9 cellular contexts compared by ENCODE assay signal in the genomic region with DNA sequence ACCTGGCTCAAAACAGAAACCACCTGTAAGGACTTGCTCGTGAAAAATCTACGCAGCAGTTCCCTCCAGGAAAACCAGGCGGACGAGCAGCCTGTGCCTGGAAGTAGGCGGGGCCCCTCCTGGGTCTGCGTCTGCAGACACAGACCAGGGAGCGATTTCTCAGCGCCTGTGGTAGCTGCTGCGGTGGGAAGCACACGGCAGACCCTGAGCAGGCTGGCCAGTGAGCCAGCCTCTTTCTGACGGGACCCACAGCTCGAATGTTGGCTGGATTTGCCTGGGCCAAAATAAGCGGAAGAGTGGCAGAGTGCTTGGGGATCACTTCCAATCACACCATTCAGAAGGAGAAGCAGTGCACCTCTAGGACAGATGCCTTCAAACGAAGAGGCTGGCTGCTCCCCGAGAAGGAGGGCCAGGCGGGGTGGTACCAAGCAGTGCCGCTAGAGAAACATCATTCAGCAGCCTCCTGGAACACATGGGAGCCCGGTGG.
DNase-seq lines count a peak whose midpoint lies in the region; ATAC-seq and TF ChIP-seq lines count a peak whose summit lies in the region.
"Had no signal": no experiment of that assay in that cellular context is flagged by ENCODE, and none has a peak within 500 bp of the region (broad histone marks: within the 10 kb centered on the region; RNA-seq: fewer than 3 reads in every experiment).

No MANE protein-coding gene starts in this region.

- no peaks in the 10 kb centered on the region for H3K9me2 ChIP-seq in GM23338 (ENCODE audit: insufficient read depth)

- H3K27ac Mint-ChIP-seq in GM23338 (peak overlapping the region; percentile 42), MCF 10A (ENCODE audit: low read depth, unreplicated experiment) (no peak overlapping the region)
- H3K27ac Mint-ChIP-seq: natural killer cell treated with Interleukin-12 subunit alpha and Interleukin-12 subunit beta and Interleukin-15 and Interleukin-18, amount 100 ng/mL, for 72 hours had no signal

- no peak overlapping the region for H3K4me3 Mint-ChIP-seq in GM23338
- peak overlapping the region; percentile 20 for H3K4me3 Mint-ChIP-seq in MCF 10A (ENCODE audit: unreplicated experiment)
- H3K4me3 Mint-ChIP-seq: natural killer cell treated with Interleukin-12 subunit alpha and Interleukin-12 subunit beta and Interleukin-15 and Interleukin-18, amount 100 ng/mL, for 72 hours had no signal

- H3K36me3 Mint-ChIP-seq in GM23338 (ENCODE audit: low read depth) = no peaks in the 10 kb centered on the region; the same call in 2 of the 3 replicates
- H3K36me3 Mint-ChIP-seq in MCF 10A (ENCODE audit: insufficient read depth, unreplicated experiment) = peaks cover 23% of the 10 kb centered on the region
- H3K36me3 Mint-ChIP-seq: natural killer cell treated with Interleukin-12 subunit alpha and Interleukin-12 subunit beta and Interleukin-15 and Interleukin-18, amount 100 ng/mL, for 72 hours had no signal

- H3K4me1 ChIP-seq in GM23338 (ENCODE audit: insufficient read depth) = no peaks in the 10 kb centered on the region

- H4K20me1 ChIP-seq in GM23338 (replicated peaks; ENCODE audit: insufficient read depth) = no peaks in the 10 kb centered on the region

- POLR2A ChIA-PET in MCF 10A (lab: Yijun Ruan, JAX) = interaction anchor here (0.7 to 1.6 kb wide), 2 partner anchors 16 to 542 kb away, joined by 3 to 4 read pairs; no protein-coding TSS in a partner anchor

- intact Hi-C loops in MCF 10A (cut with micrococcal nuclease) = no loop called here

- no peaks in the 10 kb centered on the region for H3F3A ChIP-seq in GM23338 (replicated peaks; ENCODE audit: low read depth)

- no peak for TF ChIP-seq CTCF in GM23338 (conservative IDR thresholded peaks at IDR 0.05; ENCODE audit: low read depth in 2 of 2)
- no peak for TF ChIP-seq CTCF in MCF 10A (IDR thresholded peaks at IDR 0.05; ENCODE audit: unreplicated experiment)
- TF ChIP-seq CTCF in retinal pigment epithelial cell (conservative IDR thresholded peaks at IDR 0.05; ENCODE audit: low read depth, low read length) = no peak

- H3K27ac ChIP-seq in GM23338 (ENCODE audit: low read depth) = no peak overlapping the region

- DNase-seq in GM23338 (ENCODE audit: low spot score) (peak; percentile 87), MCF 10A (ENCODE audit: unreplicated experiment) (no peak), iPS DF 4.7 (ENCODE audit: extremely low read depth, low spot score) (peak; percentile 14), retinal pigment epithelial cell (ENCODE audit: low read depth) (no peak), SHP77 treated with DMSO at 0.1 percent for 48 hours (lab: John Stamatoyannopoulos, UW) (no peak)
- no peak for DNase-seq in stimulated activated naive CD4-positive, alpha-beta T cell (lab: John Stamatoyannopoulos, UW)

- H3K27me3 Mint-ChIP-seq in GM23338 (ENCODE audit: insufficient read depth, low read depth, poor library complexity) = no peaks in the 10 kb centered on the region
- no peaks in the 10 kb centered on the region for H3K27me3 Mint-ChIP-seq in MCF 10A (ENCODE audit: insufficient read depth, unreplicated experiment)
- H3K27me3 Mint-ChIP-seq: natural killer cell treated with Interleukin-12 subunit alpha and Interleukin-12 subunit beta and Interleukin-15 and Interleukin-18, amount 100 ng/mL, for 72 hours had no signal

- no peak overlapping the region for H3K4me2 ChIP-seq in GM23338

- no peaks in the 10 kb centered on the region for H3K79me2 ChIP-seq in GM23338 (replicated peaks; ENCODE audit: insufficient read depth)

- H3K4me1 Mint-ChIP-seq in GM23338 = peaks cover 24% of the 10 kb centered on the region
- H3K4me1 Mint-ChIP-seq in MCF 10A (ENCODE audit: insufficient read depth, unreplicated experiment) = peaks cover 9% of the 10 kb centered on the region

- no peaks in the 10 kb centered on the region for H3K27me3 ChIP-seq in GM23338 (ENCODE audit: insufficient read depth)

- H2AFZ ChIP-seq in GM23338 = no peak overlapping the region

- peak; percentile 89 for ATAC-seq in GM23338
- no peak for ATAC-seq in GM21723 (IDR thresholded peaks at IDR 0.05; ENCODE audit: unreplicated experiment)
- ATAC-seq in HG03095 (IDR thresholded peaks at IDR 0.05; ENCODE audit: unreplicated experiment) = no peak

- no peaks in the 10 kb centered on the region for H3K36me3 ChIP-seq in GM23338 (ENCODE audit: insufficient read depth)

- no peaks in the 10 kb centered on the region for H3K9me3 Mint-ChIP-seq in GM23338
- H3K9me3 Mint-ChIP-seq in MCF 10A (ENCODE audit: unreplicated experiment) = no peaks in the 10 kb centered on the region
- H3K9me3 Mint-ChIP-seq: natural killer cell treated with Interleukin-12 subunit alpha and Interleukin-12 subunit beta and Interleukin-15 and Interleukin-18, amount 100 ng/mL, for 72 hours had no signal

- H3K4me3 ChIP-seq in GM23338 = no peak overlapping the region
- H3K4me3 ChIP-seq in retinal pigment epithelial cell (ENCODE audit: low read length) = peak overlapping the region; percentile 25

- CTCF ChIA-PET in MCF 10A (lab: Yijun Ruan, JAX) = interaction anchor here (0.6 to 0.7 kb wide), 3 partner anchors 10 to 172 kb away, joined by 3 to 4 read pairs (median 3); no protein-coding TSS in a partner anchor

- BruUV-seq in MCF 10A (replicated peaks; lab: Mats Ljungman, UMichigan) = no TSS peak

TF ChIP-seq in GM23338, 12 proteins besides CTCF, POLR2A, EP300 and RAD21 (continues in another document):
- TF ChIP-seq STAT1 (IDR thresholded peaks at IDR 0.05; ENCODE audit: unreplicated experiment) (no peak), NANOG (IDR thresholded peaks at IDR 0.05; ENCODE audit: borderline replicate concordance) (no peak), JUNB (IDR thresholded peaks at IDR 0.05; ENCODE audit: unreplicated experiment) (no peak), EZH2 (IDR thresholded peaks at IDR 0.05; ENCODE audit: low read depth, unreplicated experiment) (no peak), ZNF114 (CRISPR knock-in tag; IDR thresholded peaks at IDR 0.05) (no peak), ZNF331 (CRISPR knock-in tag; IDR thresholded peaks at IDR 0.05; ENCODE audit: low read depth) (no peak), EZH2phosphoT487 (IDR thresholded peaks at IDR 0.05; ENCODE audit: unreplicated experiment) (no peak)
- TF ChIP-seq, protein P1, sequence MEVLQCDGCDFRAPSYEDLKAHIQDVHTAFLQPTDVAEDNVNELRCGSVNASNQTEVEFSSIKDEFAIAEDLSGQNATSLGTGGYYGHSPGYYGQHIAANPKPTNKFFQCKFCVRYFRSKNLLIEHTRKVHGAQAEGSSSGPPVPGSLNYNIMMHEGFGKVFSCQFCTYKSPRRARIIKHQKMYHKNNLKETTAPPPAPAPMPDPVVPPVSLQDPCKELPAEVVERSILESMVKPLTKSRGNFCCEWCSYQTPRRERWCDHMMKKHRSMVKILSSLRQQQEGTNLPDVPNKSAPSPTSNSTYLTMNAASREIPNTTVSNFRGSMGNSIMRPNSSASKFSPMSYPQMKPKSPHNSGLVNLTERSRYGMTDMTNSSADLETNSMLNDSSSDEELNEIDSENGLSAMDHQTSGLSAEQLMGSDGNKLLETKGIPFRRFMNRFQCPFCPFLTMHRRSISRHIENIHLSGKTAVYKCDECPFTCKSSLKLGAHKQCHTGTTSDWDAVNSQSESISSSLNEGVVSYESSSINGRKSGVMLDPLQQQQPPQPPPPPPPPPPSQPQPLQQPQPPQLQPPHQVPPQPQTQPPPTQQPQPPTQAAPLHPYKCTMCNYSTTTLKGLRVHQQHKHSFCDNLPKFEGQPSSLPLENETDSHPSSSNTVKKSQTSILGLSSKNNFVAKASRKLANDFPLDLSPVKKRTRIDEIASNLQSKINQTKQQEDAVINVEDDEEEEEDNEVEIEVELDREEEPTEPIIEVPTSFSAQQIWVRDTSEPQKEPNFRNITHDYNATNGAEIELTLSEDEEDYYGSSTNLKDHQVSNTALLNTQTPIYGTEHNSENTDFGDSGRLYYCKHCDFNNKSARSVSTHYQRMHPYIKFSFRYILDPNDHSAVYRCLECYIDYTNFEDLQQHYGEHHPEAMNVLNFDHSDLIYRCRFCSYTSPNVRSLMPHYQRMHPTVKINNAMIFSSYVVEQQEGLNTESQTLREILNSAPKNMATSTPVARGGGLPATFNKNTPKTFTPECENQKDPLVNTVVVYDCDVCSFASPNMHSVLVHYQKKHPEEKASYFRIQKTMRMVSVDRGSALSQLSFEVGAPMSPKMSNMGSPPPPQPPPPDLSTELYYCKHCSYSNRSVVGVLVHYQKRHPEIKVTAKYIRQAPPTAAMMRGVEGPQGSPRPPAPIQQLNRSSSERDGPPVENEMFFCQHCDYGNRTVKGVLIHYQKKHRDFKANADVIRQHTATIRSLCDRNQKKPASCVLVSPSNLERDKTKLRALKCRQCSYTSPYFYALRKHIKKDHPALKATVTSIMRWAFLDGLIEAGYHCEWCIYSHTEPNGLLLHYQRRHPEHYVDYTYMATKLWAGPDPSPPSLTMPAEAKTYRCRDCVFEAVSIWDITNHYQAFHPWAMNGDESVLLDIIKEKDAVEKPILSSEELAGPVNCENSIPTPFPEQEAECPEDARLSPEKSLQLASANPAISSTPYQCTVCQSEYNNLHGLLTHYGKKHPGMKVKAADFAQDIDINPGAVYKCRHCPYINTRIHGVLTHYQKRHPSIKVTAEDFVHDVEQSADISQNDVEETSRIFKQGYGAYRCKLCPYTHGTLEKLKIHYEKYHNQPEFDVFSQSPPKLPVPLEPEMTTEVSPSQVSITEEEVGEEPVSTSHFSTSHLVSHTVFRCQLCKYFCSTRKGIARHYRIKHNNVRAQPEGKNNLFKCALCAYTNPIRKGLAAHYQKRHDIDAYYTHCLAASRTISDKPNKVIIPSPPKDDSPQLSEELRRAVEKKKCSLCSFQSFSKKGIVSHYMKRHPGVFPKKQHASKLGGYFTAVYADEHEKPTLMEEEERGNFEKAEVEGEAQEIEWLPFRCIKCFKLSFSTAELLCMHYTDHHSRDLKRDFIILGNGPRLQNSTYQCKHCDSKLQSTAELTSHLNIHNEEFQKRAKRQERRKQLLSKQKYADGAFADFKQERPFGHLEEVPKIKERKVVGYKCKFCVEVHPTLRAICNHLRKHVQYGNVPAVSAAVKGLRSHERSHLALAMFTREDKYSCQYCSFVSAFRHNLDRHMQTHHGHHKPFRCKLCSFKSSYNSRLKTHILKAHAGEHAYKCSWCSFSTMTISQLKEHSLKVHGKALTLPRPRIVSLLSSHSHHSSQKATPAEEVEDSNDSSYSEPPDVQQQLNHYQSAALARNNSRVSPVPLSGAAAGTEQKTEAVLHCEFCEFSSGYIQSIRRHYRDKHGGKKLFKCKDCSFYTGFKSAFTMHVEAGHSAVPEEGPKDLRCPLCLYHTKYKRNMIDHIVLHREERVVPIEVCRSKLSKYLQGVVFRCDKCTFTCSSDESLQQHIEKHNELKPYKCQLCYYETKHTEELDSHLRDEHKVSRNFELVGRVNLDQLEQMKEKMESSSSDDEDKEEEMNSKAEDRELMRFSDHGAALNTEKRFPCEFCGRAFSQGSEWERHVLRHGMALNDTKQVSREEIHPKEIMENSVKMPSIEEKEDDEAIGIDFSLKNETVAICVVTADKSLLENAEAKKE (CRISPR knock-in tag; IDR thresholded peaks at IDR 0.05) = no peak

Comparison
In these comparisons a context has a peak if more than half of its experiments do, and no peak if none do; other contexts are left out.
1. DNase-seq: peak in GM23338 (single experiment) and iPS DF 4.7 (single experiment); none in MCF 10A (single experiment), retinal pigment epithelial cell (single experiment), SHP77 treated with DMSO at 0.1 percent for 48 hours (single experiment) and stimulated activated naive CD4-positive, alpha-beta T cell (0 of 6).